In the genomic region with DNA sequence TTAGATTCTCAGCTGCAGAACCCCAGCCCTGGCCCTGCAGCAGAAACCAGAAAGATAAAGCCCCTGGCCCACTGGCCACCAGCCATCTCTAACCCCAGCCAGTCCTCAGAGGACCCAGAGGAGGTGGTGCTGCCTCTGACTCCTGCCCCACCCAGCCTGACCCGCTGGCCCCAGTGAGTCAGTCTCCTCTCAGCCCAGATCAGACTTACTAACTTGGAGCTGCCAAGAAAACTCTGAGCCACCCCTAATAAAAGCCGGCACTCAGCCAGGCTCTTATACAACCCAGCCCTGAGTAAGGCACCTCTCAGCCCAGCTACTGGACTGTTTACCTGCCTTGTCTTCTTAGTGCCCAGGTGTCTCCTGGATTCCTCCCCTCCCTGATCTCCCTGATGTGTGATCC, we compare ENCODE assay signal across 8 cellular contexts. TPM values are rescaled to one million over a fixed set of nuclear protein-coding genes. Genes with fewer than 3 reads are reported as not detected.
A peak's percentile ranks its signal among the peaks of the same experiment; 100 is the strongest.
DNase-seq lines count a peak whose midpoint lies in the region; ATAC-seq and TF ChIP-seq lines count a peak whose summit lies in the region.

No MANE protein-coding gene starts in this region.

- H3K79me2 ChIP-seq in osteoblast (ENCODE audit: insufficient read depth, low read length), result no peaks in the 10 kb centered on the region

- H3K9me3 ChIP-seq in Peyer's patch (no peaks in the 10 kb centered on the region), osteoblast (ENCODE audit: low read depth, low read length) (no peaks in the 10 kb centered on the region)

- peak overlapping the region; percentile 24 for H3K4me2 ChIP-seq in osteoblast (ENCODE audit: insufficient read depth, low read length)

- DNase-seq in AG09319 (ENCODE audit: extremely low read depth, low read depth) (peak; percentile 72), Peyer's patch (peak; percentile 26 to 94 (median 91)), fibroblast of peridontal ligament (ENCODE audit: extremely low read depth) (peak; percentile 92), osteoblast (ENCODE audit: insufficient read length, low spot score, missing footprints) (peak; percentile 98), NCI-H524 (lab: John Stamatoyannopoulos, UW) (no peak)
- DNase-seq in activated CD8-positive, alpha-beta T cell treated with anti-CD3 and anti-CD28 coated beads for 36 hours, result no peak
- no peak for DNase-seq in activated naive CD4-positive, alpha-beta T cell treated with anti-CD3 and anti-CD28 coated beads for 36 hours

- H3K36me3 ChIP-seq in Peyer's patch (no peaks in the 10 kb centered on the region), osteoblast (ENCODE audit: insufficient read depth, low read length) (no peaks in the 10 kb centered on the region)

- H3K27me3 ChIP-seq in Peyer's patch (no peaks in the 10 kb centered on the region), osteoblast (ENCODE audit: insufficient read depth, low read length) (peaks cover 1% of the 10 kb centered on the region)

- ATAC-seq in activated CD8-positive, alpha-beta T cell treated with anti-CD3 and anti-CD28 coated beads for 36 hours, result no peak
- ATAC-seq in GM21423 (IDR thresholded peaks at IDR 0.05; ENCODE audit: unreplicated experiment), result no peak

- no peaks in the 10 kb centered on the region for H3K36me3 Mint-ChIP-seq in activated CD8-positive, alpha-beta T cell treated with anti-CD3 and anti-CD28 coated beads for 36 hours (ENCODE audit: low read depth)
- H3K36me3 Mint-ChIP-seq in activated naive CD4-positive, alpha-beta T cell treated with anti-CD3 and anti-CD28 coated beads for 36 hours (ENCODE audit: low read depth), result no peaks in the 10 kb centered on the region

- intact Hi-C loops in activated CD8-positive, alpha-beta T cell treated with anti-CD3 and anti-CD28 coated beads for 36 hours (cut with micrococcal nuclease), result no loop called here
- intact Hi-C loops in activated naive CD4-positive, alpha-beta T cell treated with anti-CD3 and anti-CD28 coated beads for 36 hours (cut with micrococcal nuclease), result no loop called here

- no peak for TF ChIP-seq CTCF in AG09319 (IDR thresholded peaks at IDR 0.05; ENCODE audit: low read depth, low read length)
- TF ChIP-seq CTCF in Peyer's patch (IDR thresholded peaks at IDR 0.05), result no peak
- no peak for TF ChIP-seq CTCF in osteoblast (IDR thresholded peaks at IDR 0.05; ENCODE audit: extremely low read depth, low read depth, low read length)
- no peak for TF ChIP-seq CTCF in activated CD8-positive, alpha-beta T cell treated with anti-CD3 and anti-CD28 coated beads for 36 hours (IDR thresholded peaks at IDR 0.05)

- no peak overlapping the region for H3K4me3 Mint-ChIP-seq in activated CD8-positive, alpha-beta T cell treated with anti-CD3 and anti-CD28 coated beads for 36 hours
- H3K4me3 Mint-ChIP-seq in activated naive CD4-positive, alpha-beta T cell treated with anti-CD3 and anti-CD28 coated beads for 36 hours, result no peak overlapping the region

- no peak overlapping the region for H3K27ac Mint-ChIP-seq in activated CD8-positive, alpha-beta T cell treated with anti-CD3 and anti-CD28 coated beads for 36 hours
- H3K27ac Mint-ChIP-seq in activated naive CD4-positive, alpha-beta T cell treated with anti-CD3 and anti-CD28 coated beads for 36 hours, result no peak overlapping the region

- H3K4me1 ChIP-seq in Peyer's patch (peaks cover 0 to 37% (median 2%) of the 10 kb centered on the region in 4 donors), osteoblast (ENCODE audit: insufficient read depth, low read length) (peaks cover 12% of the 10 kb centered on the region)

- H3K9me3 Mint-ChIP-seq in activated CD8-positive, alpha-beta T cell treated with anti-CD3 and anti-CD28 coated beads for 36 hours, result no peaks in the 10 kb centered on the region
- H3K9me3 Mint-ChIP-seq in activated naive CD4-positive, alpha-beta T cell treated with anti-CD3 and anti-CD28 coated beads for 36 hours, result no peaks in the 10 kb centered on the region

- H2AFZ ChIP-seq in osteoblast (ENCODE audit: low read length), result no peak overlapping the region

- no peak overlapping the region for H3K4me3 ChIP-seq in Peyer's patch
- H3K4me3 ChIP-seq in osteoblast (ENCODE audit: insufficient read depth, low read length), result no peak overlapping the region

- POLR2A ChIA-PET in activated CD8-positive, alpha-beta T cell treated with anti-CD3 and anti-CD28 coated beads for 36 hours (lab: Charles Lee), result no interaction called here

- TF ChIP-seq POLR2A in Peyer's patch (IDR thresholded peaks at IDR 0.05), result peak in 1 of 2 donors; percentile 20

- CTCF ChIA-PET in activated CD8-positive, alpha-beta T cell treated with anti-CD3 and anti-CD28 coated beads for 36 hours (lab: Charles Lee), result interaction anchor here (1.5 kb wide), 1 partner anchor 35 kb away, joined by 4 read pairs; no protein-coding TSS in a partner anchor
- CTCF ChIA-PET in activated naive CD4-positive, alpha-beta T cell treated with anti-CD3 and anti-CD28 coated beads for 36 hours (lab: Charles Lee), result no interaction called here

- H3K4me1 Mint-ChIP-seq in activated CD8-positive, alpha-beta T cell treated with anti-CD3 and anti-CD28 coated beads for 36 hours (ENCODE audit: low read depth), result no peaks in the 10 kb centered on the region
- no peaks in the 10 kb centered on the region for H3K4me1 Mint-ChIP-seq in activated naive CD4-positive, alpha-beta T cell treated with anti-CD3 and anti-CD28 coated beads for 36 hours (ENCODE audit: low read depth)

- H4K20me1 ChIP-seq in osteoblast (ENCODE audit: insufficient read depth, low read length), result no peaks in the 10 kb centered on the region

- peaks cover 2% of the 10 kb centered on the region for H3K27me3 Mint-ChIP-seq in activated CD8-positive, alpha-beta T cell treated with anti-CD3 and anti-CD28 coated beads for 36 hours
- H3K27me3 Mint-ChIP-seq in activated naive CD4-positive, alpha-beta T cell treated with anti-CD3 and anti-CD28 coated beads for 36 hours (ENCODE audit: low read depth), result no peaks in the 10 kb centered on the region

- H3K27ac ChIP-seq in Peyer's patch (peak overlapping the region in 3 of 4 donors; percentile 32 to 85 (median 78)), osteoblast (ENCODE audit: low read depth, low read length) (no peak overlapping the region)

RNA-seq across cellular contexts. Expression of a gene that starts 2.0 kb away (rescaled TPM):
- 1 to 10 TPM in 1 of 4 donors, under 1 TPM in 2, not detected in 1; 0.18 to 1.9 (median 0.54) TPM for total RNA-seq in Peyer's patch
- under 0.01 and 0.29 TPM in 2 replicates for total RNA-seq in osteoblast
- under 1 TPM in 1 of 2 experiments, not detected in 1; 0.07 TPM for total RNA-seq in activated CD8-positive, alpha-beta T cell treated with anti-CD3 and anti-CD28 coated beads for 36 hours
- total RNA-seq in activated naive CD4-positive, alpha-beta T cell treated with anti-CD3 and anti-CD28 coated beads for 36 hours, result not detected

Comparison
In these comparisons a context has a peak if more than half of its experiments do, and no peak if none do; other contexts are left out.
1. DNase-seq: peak in AG09319 (single experiment), Peyer's patch (3 of 3), fibroblast of peridontal ligament (single experiment) and osteoblast (single experiment); none in activated CD8-positive, alpha-beta T cell treated with anti-CD3 and anti-CD28 coated beads for 36 hours (single experiment), activated naive CD4-positive, alpha-beta T cell treated with anti-CD3 and anti-CD28 coated beads for 36 hours (single experiment) and NCI-H524 (0 of 2).